ENCODE assay signal across 8 cellular contexts in the genomic region with DNA sequence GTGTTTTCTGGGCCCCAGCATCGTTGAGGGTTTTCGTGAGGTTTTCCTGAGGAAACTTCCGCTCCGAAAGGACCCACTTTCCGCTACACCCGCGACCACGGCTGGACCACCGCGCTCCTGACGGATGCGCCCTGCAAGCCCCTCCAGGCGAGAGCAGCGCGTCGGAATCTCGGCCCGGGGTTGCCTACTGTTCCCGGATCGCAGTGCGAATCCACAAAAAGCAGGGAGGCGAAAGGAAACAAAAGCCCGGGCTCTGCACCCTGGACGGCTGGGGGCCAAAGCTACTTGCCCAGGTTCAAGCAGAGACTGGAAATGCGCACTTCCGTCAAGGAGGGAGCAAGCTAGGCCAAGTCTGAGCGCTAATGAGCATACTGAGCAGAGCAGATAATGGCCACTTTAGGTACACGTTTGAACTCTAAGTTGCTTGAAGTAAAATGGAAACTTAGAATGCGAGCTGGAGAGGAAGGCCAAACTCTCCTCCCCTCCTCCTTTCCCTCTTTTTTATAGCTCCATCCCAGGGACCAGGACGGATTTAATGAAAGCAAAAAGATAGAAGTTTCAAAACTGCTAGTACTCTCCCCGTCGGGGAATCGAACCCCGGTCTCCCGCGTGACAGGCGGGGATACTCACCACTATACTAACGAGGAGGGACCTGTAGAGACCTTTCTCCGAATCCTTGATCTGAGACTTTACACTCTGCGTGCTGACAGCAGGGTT. TPM values are rescaled to one million over a fixed set of nuclear protein-coding genes. Genes with fewer than 3 reads are reported as not detected.
DNase-seq lines count a peak whose midpoint lies in the region; ATAC-seq and TF ChIP-seq lines count a peak whose summit lies in the region.

No MANE protein-coding gene starts in this region.

- H3K36me3 ChIP-seq in ES-I3 (ENCODE audit: insufficient read depth, low read length) (no peaks in the 10 kb centered on the region), MM.1S (replicated peaks; ENCODE audit: insufficient read depth, low read length) (no peaks in the 10 kb centered on the region), parathyroid adenoma (ENCODE audit: control insufficient read depth, insufficient read depth, low read length) (no peaks in the 10 kb centered on the region), thyroid gland (no peaks in the 10 kb centered on the region)

- H4K5ac ChIP-seq in H9 (ENCODE audit: insufficient read length, low read depth, low read length): no peak overlapping the region

- H3K36me3 Mint-ChIP-seq in H9 (ENCODE audit: insufficient read depth in 1 of 3, low read depth in 3 of 3): peaks cover 0 to 5% (median 4%) of the 10 kb centered on the region in 3 experiments; a peak in 2 of 7 replicates
- no peaks in the 10 kb centered on the region for H3K36me3 Mint-ChIP-seq in activated naive CD8-positive, alpha-beta T cell

- no peak overlapping the region for H2BK5ac ChIP-seq in H9 (ENCODE audit: insufficient read length, low read length)

- no peak overlapping the region for H4K8ac ChIP-seq in H9 (replicated peaks; ENCODE audit: insufficient read length, low read depth, low read length)

- H2BK120ac ChIP-seq in H9 (ENCODE audit: low read depth, low read length, poor library complexity, severe bottlenecking): no peak overlapping the region

- H3K79me2 ChIP-seq in H9 (ENCODE audit: insufficient read depth, low read length) (no peaks in the 10 kb centered on the region), MM.1S (ENCODE audit: low read length) (no peaks in the 10 kb centered on the region), parathyroid adenoma (no peaks in the 10 kb centered on the region)

- H3K9me2 ChIP-seq in MM.1S (replicated peaks; ENCODE audit: insufficient read depth, low read length): no peaks in the 10 kb centered on the region

- TF ChIP-seq CTCF in H9 (conservative IDR thresholded peaks at IDR 0.05): no peak
- no peak for TF ChIP-seq CTCF in MM.1S (IDR thresholded peaks at IDR 0.05; ENCODE audit: low read length)
- no peak for TF ChIP-seq CTCF in parathyroid adenoma (IDR thresholded peaks at IDR 0.05)
- TF ChIP-seq CTCF in thyroid gland (IDR thresholded peaks at IDR 0.05): no peak

- H3K27ac Mint-ChIP-seq in H9: peak overlapping the region; percentile 99 to 100 (median 99); a peak in 6 of 7 replicates
- peak overlapping the region; percentile 99 for H3K27ac Mint-ChIP-seq in activated naive CD8-positive, alpha-beta T cell

- no peaks in the 10 kb centered on the region for H3K79me1 ChIP-seq in H9 (ENCODE audit: insufficient read depth, low read depth, low read length, poor library complexity, severe bottlenecking)

- H3K18ac ChIP-seq in H9 (ENCODE audit: insufficient read length, low read depth, low read length): peak overlapping the region; percentile 30

- no peak overlapping the region for H2AK5ac ChIP-seq in H9 (ENCODE audit: insufficient read length, low read length)

- no peak overlapping the region for H3K56ac ChIP-seq in H9 (ENCODE audit: insufficient read length, low read depth, low read length)

- no peak overlapping the region for H4K91ac ChIP-seq in H9 (ENCODE audit: insufficient read length, low read depth, low read length)

- no peak overlapping the region for H2AFZ ChIP-seq in H9 (ENCODE audit: low read length)
- peak overlapping the region; percentile 90 for H2AFZ ChIP-seq in MM.1S (ENCODE audit: low read length)
- peak overlapping the region; percentile 87 for H2AFZ ChIP-seq in parathyroid adenoma

- H3K4me3 ChIP-seq in MM.1S (ENCODE audit: low read length) (peak overlapping the region; percentile 72), parathyroid adenoma (ENCODE audit: low read depth, low read length) (peak overlapping the region; percentile 86), thyroid gland (replicated peaks in 1 of 3) (peak overlapping the region; percentile 17 to 89 (median 66))

- no peak overlapping the region for H3T11ph ChIP-seq in H9 (ENCODE audit: low read length)

- H3K9ac ChIP-seq in ES-I3 (ENCODE audit: low read depth, low read length) (peak overlapping the region; percentile 86), H9 (ENCODE audit: extremely low read depth, insufficient read length, low read length) (peak overlapping the region; percentile 75), MM.1S (ENCODE audit: low read length) (peak overlapping the region; percentile 75), parathyroid adenoma (no peak overlapping the region)

- H4K20me1 ChIP-seq in H9 (ENCODE audit: control insufficient read depth, insufficient read depth, insufficient read length): no peaks in the 10 kb centered on the region
- no peaks in the 10 kb centered on the region for H4K20me1 ChIP-seq in MM.1S (ENCODE audit: insufficient read depth, low read length)

- peaks cover 7% of the 10 kb centered on the region for H3K23me2 ChIP-seq in H9 (ENCODE audit: insufficient read length, low read depth, low read length, poor library complexity, severe bottlenecking)

- no peak overlapping the region for H3K27ac ChIP-seq in H9 (ENCODE audit: insufficient read length, low read depth, low read length)
- peak overlapping the region; percentile 95 for H3K27ac ChIP-seq in MM.1S (ENCODE audit: low read length)
- peak overlapping the region; percentile 98 for H3K27ac ChIP-seq in parathyroid adenoma
- H3K27ac ChIP-seq in thyroid gland: peak overlapping the region; percentile 93 to 99 (median 98)

- H2BK12ac ChIP-seq in H9 (ENCODE audit: insufficient read length, low read depth, low read length): no peak overlapping the region

- TF ChIP-seq POLR2A in thyroid gland (IDR thresholded peaks at IDR 0.05): no peak

- peaks cover 14 to 17% of the 10 kb centered on the region in 2 experiments; a peak in 4 of 5 replicates for H3K9me3 Mint-ChIP-seq in H9
- H3K9me3 Mint-ChIP-seq in activated naive CD8-positive, alpha-beta T cell (ENCODE audit: low read depth): no peaks in the 10 kb centered on the region

- H3K4ac ChIP-seq in H9 (ENCODE audit: low read depth, low read length): no peak overlapping the region

- H3K4me1 Mint-ChIP-seq in H9: peaks cover 4 to 19% of the 10 kb centered on the region in 2 experiments
- peaks cover 47% of the 10 kb centered on the region for H3K4me1 Mint-ChIP-seq in activated naive CD8-positive, alpha-beta T cell (ENCODE audit: low read depth)

- H3K14ac ChIP-seq in H9 (ENCODE audit: insufficient read depth, low read length): peak overlapping the region; percentile 9; the same call in 1 of the 2 replicates

- no peaks in the 10 kb centered on the region for H3K27me3 ChIP-seq in H9 (ENCODE audit: insufficient read depth, low read length)
- H3K27me3 ChIP-seq in MM.1S (replicated peaks; ENCODE audit: insufficient read depth, low read length): no peaks in the 10 kb centered on the region
- no peaks in the 10 kb centered on the region for H3K27me3 ChIP-seq in parathyroid adenoma (ENCODE audit: control insufficient read depth, insufficient read depth, low read length)
- H3K27me3 ChIP-seq in thyroid gland: no peaks in the 10 kb centered on the region

- peak overlapping the region; percentile 97 to 100 for H3K4me3 Mint-ChIP-seq in H9
- peak overlapping the region; percentile 97 for H3K4me3 Mint-ChIP-seq in activated naive CD8-positive, alpha-beta T cell

- H3F3A ChIP-seq in MM.1S (ENCODE audit: insufficient read depth, low read length): peaks cover 43% of the 10 kb centered on the region

- intact Hi-C loops in Right ventricle myocardium inferior (cut with DNase I) (loop anchor here (1.0 to 2.0 kb wide), 3 partner anchors 27 to 103 kb away; a partner anchor contains a TSS), thyroid gland (cut with DNase I) (loop anchor here (10.0 kb wide), 2 partner anchors 73 to 97 kb away; a partner anchor contains a TSS)

- H2BK15ac ChIP-seq in H9 (ENCODE audit: low read depth, low read length): no peak overlapping the region

- H3K9me3 ChIP-seq in ES-I3 (ENCODE audit: control insufficient read depth, insufficient read depth, low read length) (no peaks in the 10 kb centered on the region), H9 (ENCODE audit: control insufficient read depth, low read depth, low read length) (no peaks in the 10 kb centered on the region), MM.1S (replicated peaks; ENCODE audit: insufficient read depth, low read length) (no peaks in the 10 kb centered on the region), parathyroid adenoma (ENCODE audit: control insufficient read depth, low read length) (no peaks in the 10 kb centered on the region), thyroid gland (no peaks in the 10 kb centered on the region)

- no peak overlapping the region for H3K23ac ChIP-seq in H9 (ENCODE audit: insufficient read length, low read depth, low read length)

- no peak overlapping the region for H2BK20ac ChIP-seq in H9 (ENCODE audit: low read depth, low read length, poor library complexity, severe bottlenecking)

- peak; percentile 71 for ATAC-seq in Right ventricle myocardium inferior

- H3K27me3 Mint-ChIP-seq in H9 (ENCODE audit: low read depth): peaks cover 21% of the 10 kb centered on the region
- H3K27me3 Mint-ChIP-seq in activated naive CD8-positive, alpha-beta T cell: no peaks in the 10 kb centered on the region

- H3K4me1 ChIP-seq in ES-I3 (ENCODE audit: insufficient read depth, low read length) (no peaks in the 10 kb centered on the region; the same call in 1 of the 2 replicates), H9 (ENCODE audit: insufficient read depth, low read length) (no peaks in the 10 kb centered on the region), MM.1S (ENCODE audit: low read length) (peaks cover 5% of the 10 kb centered on the region; the same call in 1 of the 2 replicates), parathyroid adenoma (peaks cover 9% of the 10 kb centered on the region), thyroid gland (peaks cover 8 to 18% of the 10 kb centered on the region in 2 donors)

- H3K4me2 ChIP-seq in H9 (ENCODE audit: insufficient read depth, insufficient read length, low read length) (peak overlapping the region; percentile 91), MM.1S (ENCODE audit: low read depth, low read length) (peak overlapping the region; percentile 76), parathyroid adenoma (ENCODE audit: low read length) (peak overlapping the region; percentile 94)

- WGBS in H9 (ENCODE audit: extremely low coverage, insufficient read length, low lambda C conversion rate): no CpG with 5 or more reads among the region's 40 CpGs
- 1% methylated on average over 39 to 40 of the region's 40 CpGs for WGBS in thyroid gland, 2 donors

- DNase-seq in H9: peak; percentile 93
- peak; percentile 87 for DNase-seq in MM.1S
- DNase-seq in SKM-1 (lab: John Stamatoyannopoulos, UW; ENCODE audit: unreplicated experiment): peak; percentile 34
- peak; percentile 84 for DNase-seq in Right ventricle myocardium inferior (ENCODE audit: missing footprints)
- DNase-seq in thyroid gland: peak; percentile 86 to 88

RNA-seq across cellular contexts. Expression of a gene that starts 11.4 kb away (rescaled TPM):
- total RNA-seq in H9 (2021) (160 and 171 TPM in 2 replicates), Right ventricle myocardium inferior (1.2 TPM), thyroid gland (1 to 10 TPM in 1 of 4 donors, not detected in 3; 6.0 TPM)

RNA-seq across cellular contexts. Expression of a gene that starts 26.0 kb away (rescaled TPM):
- total RNA-seq in H9 (2021): 36.9 and 37.0 TPM in 2 replicates
- 13.1 TPM for total RNA-seq in Right ventricle myocardium inferior
- 10 to 100 TPM; 19.2 to 40.3 (median 21.2) TPM for total RNA-seq in thyroid gland

RNA-seq across cellular contexts. Expression of a gene that starts 27.3 kb away (rescaled TPM):
- total RNA-seq in H9 (2021) (224 and 228 TPM in 2 replicates), Right ventricle myocardium inferior (14.7 TPM), thyroid gland (10 to 100 TPM; 14.8 to 39.5 (median 18.3) TPM)

RNA-seq across cellular contexts. Expression of a gene that starts 31.8 kb away (rescaled TPM):
- total RNA-seq in H9 (2021) (3.1 and 3.4 TPM in 2 replicates), Right ventricle myocardium inferior (9.2 TPM), thyroid gland (10 to 100 TPM in 3 of 4 donors, 1 to 10 TPM in 1; 7.7 to 17.0 (median 15.5) TPM)

RNA-seq across cellular contexts. Expression of a gene that starts 45.6 kb away (rescaled TPM):
- total RNA-seq in H9 (2021): 12.7 and 14.3 TPM in 2 replicates
- total RNA-seq in Right ventricle myocardium inferior: 6.7 TPM
- total RNA-seq in thyroid gland: 10 to 100 TPM; 19.7 to 34.7 (median 32.2) TPM

Comparison
In these comparisons a context has a peak if more than half of its experiments do, and no peak if none do; other contexts are left out.
1. DNase-seq: peak in every context shown above with its lines; median percentile 93 in H9; 87 in MM.1S; 87 in thyroid gland; 84 in Right ventricle myocardium inferior; 34 in SKM-1.
2. RNA of a gene that starts 11.4 kb away (total RNA-seq): 160 to 171 TPM in H9; 1.2 TPM in Right ventricle myocardium inferior (single experiment) and 6.0 TPM in thyroid gland; every median in the first group is over 10 times any median in the second.
3. Peak in every context shown above with its lines, with median percentiles within 50 percentile points of each other: H3K4me2 ChIP-seq and H3K4me3 ChIP-seq.